In genomic region chr3:10528046-10528445, GRCh38 we compare ENCODE assay signal across 21 cellular contexts. TPM values are rescaled to one million over a fixed set of nuclear protein-coding genes. Genes with fewer than 3 reads are reported as not detected.
"Had no signal": no experiment of that assay in that cellular context is flagged by ENCODE, and none has a peak within 500 bp of the region (broad histone marks: within the 10 kb centered on the region; RNA-seq: fewer than 3 reads in every experiment).

No MANE protein-coding gene starts in this region.

- H3K4me3 ChIP-seq: esophagus squamous epithelium, gastrocnemius medialis, pancreas, psoas muscle, right atrium auricular region, suprapubic skin, transverse colon had no signal

- H3K36me3 ChIP-seq: esophagus squamous epithelium, gastrocnemius medialis, neutrophil, pancreas, right atrium auricular region, suprapubic skin, transverse colon had no signal

- H3K27ac ChIP-seq: esophagus squamous epithelium, gastrocnemius medialis, neutrophil, pancreas, psoas muscle, right atrium auricular region, suprapubic skin, transverse colon had no signal

- H3K4me1 ChIP-seq: esophagus squamous epithelium, gastrocnemius medialis, pancreas, psoas muscle, right atrium auricular region, suprapubic skin, transverse colon had no signal

- H3K4me1 Mint-ChIP-seq: stimulated activated naive CD8-positive, alpha-beta T cell treated with anti-CD3 and anti-CD28 coated beads, Interleukin-15, amount 100 ng/mL, for 72 hours had no signal

- ATAC-seq: activated T-cell treated with anti-CD3 and anti-CD28 coated beads, Interleukin-2, amount 50 U/mL, for 72 hours; gastrocnemius medialis; left ventricle myocardium superior; pancreas; psoas muscle; SK-N-SH treated with all-trans-retinoic acid at 6 μM for 48 hours had no signal

- H3K36me3 Mint-ChIP-seq: natural killer cell treated with Interleukin-12 subunit alpha and Interleukin-12 subunit beta and Interleukin-15 and Interleukin-18, amount 100 ng/mL, for 72 hours had no signal

- DNase-seq: activated effector memory CD4-positive, alpha-beta T cell treated with Interleukin-2 at 50 U/mL for 16 hours; activated naive CD4-positive, alpha-beta T cell treated with anti-CD3 and anti-CD28 coated beads for 36 hours; activated T-cell treated with anti-CD3 and anti-CD28 coated beads, Interleukin-2, amount 50 U/mL, for 72 hours; esophagus squamous epithelium; gastrocnemius medialis; hypothalamus; left ventricle myocardium superior; mammary epithelial cell; midbrain; pancreas; psoas muscle; stimulated activated CD4-positive, alpha-beta T cell treated with anti-CD3 and anti-CD28 coated beads, Interleukin-4, amount 100 ng/mL, for 24 hours; stimulated activated naive CD8-positive, alpha-beta T cell treated with anti-CD3 and anti-CD28 coated beads, Interleukin-15, amount 100 ng/mL, for 72 hours; transverse colon had no signal

- H3K27me3 ChIP-seq: gastrocnemius medialis, pancreas, right atrium auricular region had no signal

- H3K9me3 Mint-ChIP-seq: activated naive CD4-positive, alpha-beta T cell treated with anti-CD3 and anti-CD28 coated beads for 36 hours; activated T-cell treated with anti-CD3 and anti-CD28 coated beads, Interleukin-2, amount 50 U/mL, for 72 hours; natural killer cell treated with Interleukin-12 subunit alpha and Interleukin-12 subunit beta and Interleukin-15 and Interleukin-18, amount 100 ng/mL, for 72 hours; stimulated activated naive CD8-positive, alpha-beta T cell treated with anti-CD3 and anti-CD28 coated beads, Interleukin-15, amount 100 ng/mL, for 72 hours had no signal

- H3K27ac Mint-ChIP-seq: activated naive CD4-positive, alpha-beta T cell treated with anti-CD3 and anti-CD28 coated beads for 36 hours; activated T-cell treated with anti-CD3 and anti-CD28 coated beads, Interleukin-2, amount 50 U/mL, for 72 hours; natural killer cell treated with Interleukin-12 subunit alpha and Interleukin-12 subunit beta and Interleukin-15 and Interleukin-18, amount 100 ng/mL, for 72 hours; stimulated activated naive CD8-positive, alpha-beta T cell treated with anti-CD3 and anti-CD28 coated beads, Interleukin-15, amount 100 ng/mL, for 72 hours had no signal

- H3K4me3 Mint-ChIP-seq: activated naive CD4-positive, alpha-beta T cell treated with anti-CD3 and anti-CD28 coated beads for 36 hours; activated T-cell treated with anti-CD3 and anti-CD28 coated beads, Interleukin-2, amount 50 U/mL, for 72 hours; natural killer cell treated with Interleukin-12 subunit alpha and Interleukin-12 subunit beta and Interleukin-15 and Interleukin-18, amount 100 ng/mL, for 72 hours; stimulated activated naive CD8-positive, alpha-beta T cell treated with anti-CD3 and anti-CD28 coated beads, Interleukin-15, amount 100 ng/mL, for 72 hours had no signal

- H3K9me3 ChIP-seq: esophagus squamous epithelium, gastrocnemius medialis, neutrophil, pancreas, psoas muscle, right atrium auricular region, suprapubic skin, transverse colon had no signal

RNA-seq across cellular contexts. Expression of gene ATP2B2, which starts 22.7 kb away (rescaled TPM):
- total RNA-seq: activated naive CD4-positive, alpha-beta T cell treated with anti-CD3 and anti-CD28 coated beads for 36 hours; activated T-cell treated with anti-CD3 and anti-CD28 coated beads, Interleukin-2, amount 50 U/mL, for 72 hours; dermis microvascular lymphatic vessel endothelial cell; left ventricle myocardium superior; mammary epithelial cell; natural killer cell treated with Interleukin-12 subunit alpha and Interleukin-12 subunit beta and Interleukin-15 and Interleukin-18, amount 100 ng/mL, for 72 hours; T-helper 2 cell treated with Interferon-gamma antibody and Interleukin-4, amounts not matched to agents 100 ng/mL and 5 ng/mL, for 36 hours; transverse colon had no signal
